In the genomic region with DNA sequence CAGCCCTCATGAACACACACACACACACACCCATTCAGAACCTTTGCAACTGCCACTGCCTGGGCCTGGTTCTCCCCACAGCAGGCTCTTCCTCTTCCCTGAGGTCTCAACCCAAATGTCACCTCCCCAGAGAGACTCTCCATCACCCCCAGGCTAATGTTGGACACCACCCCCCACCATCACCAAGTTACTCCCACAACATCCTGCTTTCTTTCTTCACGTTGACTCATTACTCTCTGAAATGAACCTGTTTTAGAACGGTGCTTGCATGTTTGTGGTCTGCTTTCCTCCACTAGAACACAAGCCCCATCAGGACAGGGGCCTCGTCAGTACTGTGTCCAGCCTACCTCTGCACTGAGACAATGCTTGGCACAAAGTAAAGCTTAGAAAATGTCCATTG, we compare ENCODE assay signal across 11 cellular contexts. TPM values are rescaled to one million over a fixed set of nuclear protein-coding genes. Genes with fewer than 3 reads are reported as not detected.
DNase-seq lines count a peak whose midpoint lies in the region; ATAC-seq and TF ChIP-seq lines count a peak whose summit lies in the region.
"Had no signal": no experiment of that assay in that cellular context is flagged by ENCODE, and none has a peak within 500 bp of the region (broad histone marks: within the 10 kb centered on the region; RNA-seq: fewer than 3 reads in every experiment).

No MANE protein-coding gene starts in this region.

- no peaks in the 10 kb centered on the region for H3K36me3 Mint-ChIP-seq in activated T-cell treated with anti-CD3 and anti-CD28 coated beads, Interleukin-2, amount 50 U/mL, for 72 hours (ENCODE audit: insufficient read depth in 2 of 2)
- H3K36me3 Mint-ChIP-seq in activated T-cell treated with anti-CD3 and anti-CD28 coated beads, Interleukin-2, amount 50 U/mL, for 24 hours (ENCODE audit: low read depth) = no peaks in the 10 kb centered on the region
- H3K36me3 Mint-ChIP-seq in stimulated activated naive B cell treated with anti-CD40 and anti-IgM and Interleukin-4, amounts not matched to agents 10 μg/mL and 1 μg/mL and 100 μg/mL, for 72 hours = peaks cover 2 to 8% of the 10 kb centered on the region in 2 donors
- H3K36me3 Mint-ChIP-seq in type B pancreatic cell = no peaks in the 10 kb centered on the region

- no peak overlapping the region for H3K4me2 ChIP-seq in Karpas-422 (ENCODE audit: low read depth, low read length, poor library complexity, severe bottlenecking)

- H3K4me1 ChIP-seq in RWPE2 (ENCODE audit: insufficient read depth, poor library complexity, severe bottlenecking) (peaks cover 38% of the 10 kb centered on the region), Karpas-422 (ENCODE audit: low read length) (no peaks in the 10 kb centered on the region)

- H3K4me3 Mint-ChIP-seq in activated T-cell treated with anti-CD3 and anti-CD28 coated beads, Interleukin-2, amount 50 U/mL, for 72 hours = no peak overlapping the region
- H3K4me3 Mint-ChIP-seq in activated T-cell treated with anti-CD3 and anti-CD28 coated beads, Interleukin-2, amount 50 U/mL, for 24 hours = no peak overlapping the region
- peak overlapping the region in 1 of 2 donors; percentile 10 for H3K4me3 Mint-ChIP-seq in stimulated activated naive B cell treated with anti-CD40 and anti-IgM and Interleukin-4, amounts not matched to agents 10 μg/mL and 1 μg/mL and 100 μg/mL, for 72 hours
- H3K4me3 Mint-ChIP-seq in type B pancreatic cell = no peak overlapping the region
- H3K4me3 Mint-ChIP-seq: T-helper 17 cell had no signal

- peaks cover 22% of the 10 kb centered on the region for H3K27me3 Mint-ChIP-seq in activated T-cell treated with anti-CD3 and anti-CD28 coated beads, Interleukin-2, amount 50 U/mL, for 72 hours (ENCODE audit: low read depth)
- peaks cover 16% of the 10 kb centered on the region for H3K27me3 Mint-ChIP-seq in activated T-cell treated with anti-CD3 and anti-CD28 coated beads, Interleukin-2, amount 50 U/mL, for 24 hours
- peaks cover 17 to 21% of the 10 kb centered on the region in 2 donors for H3K27me3 Mint-ChIP-seq in stimulated activated naive B cell treated with anti-CD40 and anti-IgM and Interleukin-4, amounts not matched to agents 10 μg/mL and 1 μg/mL and 100 μg/mL, for 72 hours
- peaks cover 8% of the 10 kb centered on the region for H3K27me3 Mint-ChIP-seq in type B pancreatic cell

- no peaks in the 10 kb centered on the region for H3K27me3 ChIP-seq in RWPE2 (ENCODE audit: insufficient read depth, poor library complexity, severe bottlenecking)
- H3K27me3 ChIP-seq in Karpas-422 (ENCODE audit: low read length) = no peaks in the 10 kb centered on the region

- no peak for TF ChIP-seq CTCF in RWPE2 (IDR thresholded peaks at IDR 0.05; ENCODE audit: poor library complexity, severe bottlenecking)
- no peak for TF ChIP-seq CTCF in type B pancreatic cell (conservative IDR thresholded peaks at IDR 0.05)

- H3K9ac ChIP-seq in Karpas-422 (ENCODE audit: low read length) = no peak overlapping the region

- H3K27ac ChIP-seq in RWPE2 (ENCODE audit: poor library complexity, severe bottlenecking) (peak overlapping the region; percentile 76), Karpas-422 (ENCODE audit: low read length) (no peak overlapping the region)

- H3K4me3 ChIP-seq in RWPE2 (ENCODE audit: severe bottlenecking) (no peak overlapping the region), Karpas-422 (ENCODE audit: low read length) (no peak overlapping the region)

- H3K9me3 Mint-ChIP-seq in activated T-cell treated with anti-CD3 and anti-CD28 coated beads, Interleukin-2, amount 50 U/mL, for 72 hours = peaks cover 0 to 3% of the 10 kb centered on the region in 2 donors
- H3K9me3 Mint-ChIP-seq in activated T-cell treated with anti-CD3 and anti-CD28 coated beads, Interleukin-2, amount 50 U/mL, for 24 hours = no peaks in the 10 kb centered on the region
- H3K9me3 Mint-ChIP-seq in stimulated activated naive B cell treated with anti-CD40 and anti-IgM and Interleukin-4, amounts not matched to agents 10 μg/mL and 1 μg/mL and 100 μg/mL, for 72 hours = peaks cover 6 to 8% of the 10 kb centered on the region in 2 donors
- H3K9me3 Mint-ChIP-seq in type B pancreatic cell = no peaks in the 10 kb centered on the region

- no peaks in the 10 kb centered on the region for H3K9me2 ChIP-seq in Karpas-422 (replicated peaks; ENCODE audit: insufficient read depth, low read length)

- H3K4me1 Mint-ChIP-seq in activated T-cell treated with anti-CD3 and anti-CD28 coated beads, Interleukin-2, amount 50 U/mL, for 72 hours (ENCODE audit: low read depth) = peaks cover 15% of the 10 kb centered on the region
- peaks cover 12% of the 10 kb centered on the region for H3K4me1 Mint-ChIP-seq in activated T-cell treated with anti-CD3 and anti-CD28 coated beads, Interleukin-2, amount 50 U/mL, for 24 hours (ENCODE audit: low read depth)
- peaks cover 13 to 24% of the 10 kb centered on the region in 2 donors for H3K4me1 Mint-ChIP-seq in stimulated activated naive B cell treated with anti-CD40 and anti-IgM and Interleukin-4, amounts not matched to agents 10 μg/mL and 1 μg/mL and 100 μg/mL, for 72 hours
- H3K4me1 Mint-ChIP-seq in type B pancreatic cell (ENCODE audit: unreplicated experiment) = no peaks in the 10 kb centered on the region

- H3K79me2 ChIP-seq in Karpas-422 (ENCODE audit: low read length) = no peaks in the 10 kb centered on the region

- DNase-seq in activated T-cell treated with anti-CD3 and anti-CD28 coated beads, Interleukin-2, amount 50 U/mL, for 72 hours = peak; percentile 13 to 19
- DNase-seq in activated T-cell treated with anti-CD3 and anti-CD28 coated beads, Interleukin-2, amount 50 U/mL, for 24 hours = no peak
- no peak for DNase-seq in RWPE2 (ENCODE audit: low spot score)
- peak; percentile 58 for DNase-seq in stimulated activated naive B cell treated with anti-CD40 and anti-IgM and Interleukin-4, amounts not matched to agents 10 μg/mL and 1 μg/mL and 100 μg/mL, for 72 hours
- DNase-seq in Karpas-422 = no peak
- no peak for DNase-seq in type B pancreatic cell (ENCODE audit: extremely low spot score, unreplicated experiment)
- DNase-seq in hypothalamus (lab: John Stamatoyannopoulos, UW) = no peak
- DNase-seq: cortex of kidney, GF-D8, T-helper 17 cell had no signal

- H3K36me3 ChIP-seq in RWPE2 (ENCODE audit: low read depth) = no peaks in the 10 kb centered on the region
- no peaks in the 10 kb centered on the region for H3K36me3 ChIP-seq in Karpas-422 (ENCODE audit: insufficient read depth, low read length)

- peak; percentile 78 to 81 for ATAC-seq in activated T-cell treated with anti-CD3 and anti-CD28 coated beads, Interleukin-2, amount 50 U/mL, for 72 hours (replicated peaks in 1 of 2)
- ATAC-seq in HG02973 (IDR thresholded peaks at IDR 0.05; ENCODE audit: unreplicated experiment) (peak; percentile 90), RWPE2 (ENCODE audit: low read depth) (0 out of 3 replicates have a peak, but pooled peaks have one; percentile 13)
- peak; percentile 91 to 94 for ATAC-seq in stimulated activated naive B cell treated with anti-CD40 and anti-IgM and Interleukin-4, amounts not matched to agents 10 μg/mL and 1 μg/mL and 100 μg/mL, for 72 hours (replicated peaks)
- ATAC-seq: T-helper 17 cell had no signal

- H3K27ac Mint-ChIP-seq in activated T-cell treated with anti-CD3 and anti-CD28 coated beads, Interleukin-2, amount 50 U/mL, for 72 hours = no peak overlapping the region
- H3K27ac Mint-ChIP-seq in activated T-cell treated with anti-CD3 and anti-CD28 coated beads, Interleukin-2, amount 50 U/mL, for 24 hours = no peak overlapping the region
- no peak overlapping the region for H3K27ac Mint-ChIP-seq in stimulated activated naive B cell treated with anti-CD40 and anti-IgM and Interleukin-4, amounts not matched to agents 10 μg/mL and 1 μg/mL and 100 μg/mL, for 72 hours
- H3K27ac Mint-ChIP-seq in type B pancreatic cell = no peak overlapping the region
- H3K27ac Mint-ChIP-seq: T-helper 17 cell had no signal

- no peak overlapping the region for H2AFZ ChIP-seq in Karpas-422 (ENCODE audit: low read length)

- H3K9me3 ChIP-seq in RWPE2 (ENCODE audit: severe bottlenecking) = no peaks in the 10 kb centered on the region
- no peaks in the 10 kb centered on the region for H3K9me3 ChIP-seq in Karpas-422 (ENCODE audit: low read length)

- H4K20me1 ChIP-seq in Karpas-422 (ENCODE audit: insufficient read depth, low read depth, low read length) = no peaks in the 10 kb centered on the region

RNA-seq across cellular contexts. Expression of gene AFAP1L2, which starts 16.0 kb away (rescaled TPM):
- 1 to 10 TPM; 1.5 to 1.8 TPM for total RNA-seq in activated T-cell treated with anti-CD3 and anti-CD28 coated beads, Interleukin-2, amount 50 U/mL, for 72 hours
- 2.0 and 4.4 TPM in 2 replicates for total RNA-seq in Karpas-422 (2014; rRNA removed; shearing (Covaris generic); ENCODE audit: low replicate concordance)
- total RNA-seq in type B pancreatic cell (ENCODE audit: low replicate concordance) = 1.9 and 6.4 TPM in 2 replicates

Comparison
In these comparisons a context has a peak if more than half of its experiments do, and no peak if none do; other contexts are left out.
1. DNase-seq: peak in activated T-cell treated with anti-CD3 and anti-CD28 coated beads, Interleukin-2, amount 50 U/mL, for 72 hours (2 of 2) and stimulated activated naive B cell treated with anti-CD40 and anti-IgM and Interleukin-4, amounts not matched to agents 10 μg/mL and 1 μg/mL and 100 μg/mL, for 72 hours (single experiment); none in activated T-cell treated with anti-CD3 and anti-CD28 coated beads, Interleukin-2, amount 50 U/mL, for 24 hours (single experiment), RWPE2 (single experiment), Karpas-422 (single experiment), type B pancreatic cell (single experiment) and hypothalamus (0 of 51).
2. ATAC-seq: peak in every context shown above with its lines; median percentile 92 in stimulated activated naive B cell treated with anti-CD40 and anti-IgM and Interleukin-4, amounts not matched to agents 10 μg/mL and 1 μg/mL and 100 μg/mL, for 72 hours; 90 in HG02973; 80 in activated T-cell treated with anti-CD3 and anti-CD28 coated beads, Interleukin-2, amount 50 U/mL, for 72 hours; 13 in RWPE2.